27 cellular contexts compared by ENCODE assay signal in genomic region chr10:116324951-116325635, GRCh38. TPM values are rescaled to one million over a fixed set of nuclear protein-coding genes. Genes with fewer than 3 reads are reported as not detected.
"Had no signal": no experiment of that assay in that cellular context is flagged by ENCODE, and none has a peak within 500 bp of the region (broad histone marks: within the 10 kb centered on the region; RNA-seq: fewer than 3 reads in every experiment).

No MANE protein-coding gene starts in this region.

- H3K9me3 Mint-ChIP-seq: activated naive CD4-positive, alpha-beta T cell treated with anti-CD3 and anti-CD28 coated beads for 36 hours; brain; nephron progenitor cell had no signal

- FAIRE-seq: colon, frontal cortex, kidney had no signal

- H3K9me3 ChIP-seq: prostate gland, tibial artery, uterus had no signal

- H3K36me3 Mint-ChIP-seq: brain had no signal

- H3K27me3 ChIP-seq: tibial artery, uterus had no signal

- H3K4me3 ChIP-seq: dorsolateral prefrontal cortex, lung, prostate gland, tibial artery, uterus had no signal

- H3K27me3 Mint-ChIP-seq: brain had no signal

- H3K4me1 ChIP-seq: prostate gland, tibial artery, uterus had no signal

- DNase-seq: activated CD4-positive, alpha-beta T cell treated with anti-CD3 and anti-CD28 coated beads for 36 hours; activated CD4-positive, alpha-beta T cell treated with anti-CD3 and anti-CD28 coated beads, Interleukin-2, amount 50 U/mL, for 48 hours; activated naive CD4-positive, alpha-beta T cell treated with anti-CD3 and anti-CD28 coated beads for 36 hours; activated T-cell treated with anti-CD3 and anti-CD28 coated beads for 4 hours; central memory CD4-positive, alpha-beta T cell; dorsolateral prefrontal cortex; head of caudate nucleus; nephron progenitor cell; stimulated activated CD4-positive, alpha-beta T cell treated with anti-CD3 and anti-CD28 coated beads, Interleukin-2, amount 100 ng/mL, for 24 hours; stimulated activated naive CD4-positive, alpha-beta T cell treated with Interleukin-2 at 50 U/mL for 16 hours; tibial artery; uterus had no signal

- H3K27ac ChIP-seq: dorsolateral prefrontal cortex, epithelial cell of prostate, prostate gland, tibial artery, uterus had no signal

- H3K36me3 ChIP-seq: prostate gland, tibial artery, uterus had no signal

- H3K27ac Mint-ChIP-seq: activated CD4-positive, alpha-beta T cell treated with anti-CD3 and anti-CD28 coated beads for 36 hours; activated naive CD4-positive, alpha-beta T cell treated with anti-CD3 and anti-CD28 coated beads for 36 hours; brain; nephron progenitor cell had no signal

- H3K4me1 Mint-ChIP-seq: activated CD4-positive, alpha-beta T cell treated with anti-CD3 and anti-CD28 coated beads for 36 hours; brain; nephron progenitor cell had no signal

- ATAC-seq: activated CD4-positive, alpha-beta T cell treated with anti-CD3 and anti-CD28 coated beads for 36 hours; left lobe of liver; right cardiac atrium had no signal

- H3K4me3 Mint-ChIP-seq: activated CD4-positive, alpha-beta T cell treated with anti-CD3 and anti-CD28 coated beads for 36 hours; activated naive CD4-positive, alpha-beta T cell treated with anti-CD3 and anti-CD28 coated beads for 36 hours; brain; nephron progenitor cell had no signal

RNA-seq across cellular contexts. Expression of gene CCDC172, which starts 0.8 kb away (rescaled TPM):
- total RNA-seq: activated CD4-positive, alpha-beta T cell treated with anti-CD3 and anti-CD28 coated beads for 36 hours; activated naive CD4-positive, alpha-beta T cell treated with anti-CD3 and anti-CD28 coated beads for 36 hours; dorsolateral prefrontal cortex; fibroblast of lung; frontal cortex; kidney; left lobe of liver; lung; myocyte; omental fat pad; right cardiac atrium; skeletal muscle tissue; subcutaneous adipose tissue; T-helper 2 cell treated with Interferon-gamma antibody and Interleukin-4, amounts not matched to agents 100 ng/mL and 5 ng/mL, for 36 hours; uterus had no signal
- polyA plus RNA-seq: fibroblast of lung, lung, right cardiac atrium had no signal

RNA-seq across cellular contexts. Expression of gene GFRA1, which starts 52.1 kb away (rescaled TPM):
- total RNA-seq: activated naive CD4-positive, alpha-beta T cell treated with anti-CD3 and anti-CD28 coated beads for 36 hours; T-helper 2 cell treated with Interferon-gamma antibody and Interleukin-4, amounts not matched to agents 100 ng/mL and 5 ng/mL, for 36 hours had no signal
